ENCODE assay signal across 20 cellular contexts in genomic region chr2:11560806-11561205, GRCh38.
"Had no signal": no experiment of that assay in that cellular context is flagged by ENCODE, and none has a peak within 500 bp of the region (broad histone marks: within the 10 kb centered on the region; RNA-seq: fewer than 3 reads in every experiment).

No MANE protein-coding gene starts in this region.

- H3K4me3 Mint-ChIP-seq: activated CD4-positive, alpha-beta T cell treated with anti-CD3 and anti-CD28 coated beads, Interleukin-2, amount 10 ng/mL, durations not matched to agents 7 days and 5 days; activated CD8-positive, alpha-beta T cell treated with anti-CD3 and anti-CD28 coated beads for 36 hours; activated naive CD8-positive, alpha-beta T cell treated with anti-CD3 and anti-CD28 coated beads, Interleukin-2, amount 10 ng/mL, durations not matched to agents 7 days and 5 days; activated T-helper 17 cell treated with anti-CD3 and anti-CD28 coated beads, Interleukin-2, amount 50 U/mL, for 72 hours; memory B cell; neural crest cell had no signal

- H3K36me3 Mint-ChIP-seq: activated naive CD8-positive, alpha-beta T cell treated with anti-CD3 and anti-CD28 coated beads, Interleukin-2, amount 10 ng/mL, durations not matched to agents 7 days and 5 days; memory B cell had no signal

- ATAC-seq: activated CD4-positive, CD25-positive, alpha-beta regulatory T cell treated with anti-CD3 and anti-CD28 coated beads, Interleukin-2, amount 50 U/mL, for 24 hours; activated CD8-positive, alpha-beta T cell treated with anti-CD3 and anti-CD28 coated beads for 36 hours; activated T-helper 17 cell treated with anti-CD3 and anti-CD28 coated beads, Interleukin-2, amount 50 U/mL, for 72 hours; heart left ventricle; left colon; mucosa of descending colon; stimulated activated naive CD8-positive, alpha-beta T cell treated with anti-CD3 and anti-CD28 coated beads, Interleukin-15, Interleukin-2, amounts not matched to agents 100 U/mL and 50 U/mL, for 24 hours had no signal

- DNase-seq: activated CD4-positive, alpha-beta T cell treated with anti-CD3 and anti-CD28 coated beads, Interleukin-2, amount 10 ng/mL, durations not matched to agents 7 days and 5 days; activated CD8-positive, alpha-beta T cell treated with anti-CD3 and anti-CD28 coated beads for 36 hours; activated naive CD4-positive, alpha-beta T cell treated with Interleukin-2 at 50 U/mL for 16 hours; activated naive CD8-positive, alpha-beta T cell treated with anti-CD3 and anti-CD28 coated beads, Interleukin-2, amount 10 ng/mL, durations not matched to agents 7 days and 5 days; activated T-cell treated with anti-CD3 and anti-CD28 coated beads, Interleukin-2, amount 50 U/mL, for 1 hour; amniotic stem cell; cerebellar nuclear complex; heart left ventricle; left colon; mucosa of descending colon; retina; stimulated activated CD4-positive, alpha-beta T cell treated with anti-CD3 and anti-CD28 coated beads, Interleukin-4, amount 100 ng/mL, for 24 hours; stimulated activated naive CD8-positive, alpha-beta T cell treated with anti-CD3 and anti-CD28 coated beads, Interleukin-15, Interleukin-2, amounts not matched to agents 100 U/mL and 50 U/mL, for 24 hours; substantia nigra; T-helper 2 cell had no signal

- H3K27ac Mint-ChIP-seq: activated CD4-positive, alpha-beta T cell treated with anti-CD3 and anti-CD28 coated beads, Interleukin-2, amount 10 ng/mL, durations not matched to agents 7 days and 5 days; activated CD8-positive, alpha-beta T cell treated with anti-CD3 and anti-CD28 coated beads for 36 hours; activated naive CD8-positive, alpha-beta T cell treated with anti-CD3 and anti-CD28 coated beads, Interleukin-2, amount 10 ng/mL, durations not matched to agents 7 days and 5 days; activated T-helper 17 cell treated with anti-CD3 and anti-CD28 coated beads, Interleukin-2, amount 50 U/mL, for 72 hours; memory B cell; progenitor cell of endocrine pancreas had no signal

- H3K9me3 Mint-ChIP-seq: activated CD4-positive, alpha-beta T cell treated with anti-CD3 and anti-CD28 coated beads, Interleukin-2, amount 10 ng/mL, durations not matched to agents 7 days and 5 days; activated CD8-positive, alpha-beta T cell treated with anti-CD3 and anti-CD28 coated beads for 36 hours; activated naive CD8-positive, alpha-beta T cell treated with anti-CD3 and anti-CD28 coated beads, Interleukin-2, amount 10 ng/mL, durations not matched to agents 7 days and 5 days; activated T-helper 17 cell treated with anti-CD3 and anti-CD28 coated beads, Interleukin-2, amount 50 U/mL, for 72 hours; memory B cell; neural crest cell had no signal

- H3K4me1 Mint-ChIP-seq: activated CD4-positive, alpha-beta T cell treated with anti-CD3 and anti-CD28 coated beads, Interleukin-2, amount 10 ng/mL, durations not matched to agents 7 days and 5 days; activated naive CD8-positive, alpha-beta T cell treated with anti-CD3 and anti-CD28 coated beads, Interleukin-2, amount 10 ng/mL, durations not matched to agents 7 days and 5 days; activated T-helper 17 cell treated with anti-CD3 and anti-CD28 coated beads, Interleukin-2, amount 50 U/mL, for 72 hours; memory B cell had no signal

- H3K27me3 Mint-ChIP-seq: progenitor cell of endocrine pancreas had no signal
